In the genomic region with DNA sequence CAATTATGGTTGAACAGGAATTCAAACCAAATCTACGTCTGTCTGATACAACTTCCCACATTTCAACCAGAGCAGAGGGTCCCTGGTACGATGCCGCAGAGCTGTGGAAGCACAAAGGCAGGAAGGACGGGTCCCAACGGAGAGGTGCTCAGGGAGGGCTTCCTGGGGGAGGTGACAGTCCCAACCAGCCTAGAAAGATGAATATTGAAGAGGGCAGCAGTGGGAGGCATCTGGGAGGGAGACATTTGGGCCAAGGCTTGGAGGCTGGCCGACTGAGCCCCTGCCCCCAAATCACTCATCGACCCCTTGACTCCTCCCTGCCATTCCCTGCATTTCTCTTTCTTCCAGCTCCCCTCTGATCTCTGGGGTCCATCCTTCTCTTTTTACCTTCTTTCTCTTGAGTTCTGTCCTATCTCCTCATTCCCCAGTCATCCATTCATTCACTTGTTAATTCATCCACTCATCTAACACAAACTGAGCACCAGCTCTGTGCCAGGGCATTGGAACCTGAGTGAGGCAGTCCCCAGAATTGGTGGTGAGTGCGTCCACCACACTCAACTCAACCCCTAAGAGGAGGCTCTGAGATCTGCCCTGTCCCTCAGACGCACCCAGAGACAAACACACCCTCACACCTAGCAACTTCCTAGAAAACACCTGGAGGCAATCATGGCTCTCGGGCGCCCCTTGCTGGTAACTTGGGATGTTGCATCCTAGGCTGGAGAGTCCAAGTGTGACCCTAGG, we compare ENCODE assay signal across 8 cellular contexts. TPM values are rescaled to one million over a fixed set of nuclear protein-coding genes. Genes with fewer than 3 reads are reported as not detected.
DNase-seq lines count a peak whose midpoint lies in the region; ATAC-seq and TF ChIP-seq lines count a peak whose summit lies in the region.

No MANE protein-coding gene starts in this region.

- CTCF ChIA-PET in activated naive CD4-positive, alpha-beta T cell treated with anti-CD3 and anti-CD28 coated beads, Interleukin-2, amount 10 ng/mL, durations not matched to agents 7 days and 5 days (lab: Charles Lee) = interaction anchor here (0.9 to 1.1 kb wide), 4 partner anchors 59 to 334 kb away, joined by 3 to 5 read pairs (median 4); no protein-coding TSS in a partner anchor

- peak; percentile 44 for DNase-seq in GM04504 (ENCODE audit: low read depth)
- peak; percentile 63 for DNase-seq in LoVo (ENCODE audit: low spot score)
- DNase-seq in activated naive CD4-positive, alpha-beta T cell treated with anti-CD3 and anti-CD28 coated beads, Interleukin-2, amount 10 ng/mL, durations not matched to agents 7 days and 5 days = peak; percentile 89
- DNase-seq in Right ventricle myocardium superior = peak; percentile 85
- DNase-seq in prostate gland (ENCODE audit: low spot score) = peak; percentile 73
- DNase-seq in vagina (ENCODE audit: extremely low spot score in 2 of 2) = no peak

- H3K27ac Mint-ChIP-seq in activated naive CD4-positive, alpha-beta T cell treated with anti-CD3 and anti-CD28 coated beads, Interleukin-2, amount 10 ng/mL, durations not matched to agents 7 days and 5 days = no peak overlapping the region

- peaks cover 17% of the 10 kb centered on the region for H3K27me3 Mint-ChIP-seq in activated naive CD4-positive, alpha-beta T cell treated with anti-CD3 and anti-CD28 coated beads, Interleukin-2, amount 10 ng/mL, durations not matched to agents 7 days and 5 days

- peak; percentile 69 to 93 (median 90) for TF ChIP-seq CTCF in prostate gland (IDR thresholded peaks at IDR 0.05)
- TF ChIP-seq CTCF in vagina (IDR thresholded peaks at IDR 0.05) = peak; percentile 87 to 93 (median 92)

- H3K4me1 Mint-ChIP-seq in activated naive CD4-positive, alpha-beta T cell treated with anti-CD3 and anti-CD28 coated beads, Interleukin-2, amount 10 ng/mL, durations not matched to agents 7 days and 5 days = peaks cover 11% of the 10 kb centered on the region

- H3K36me3 ChIP-seq in prostate gland (no peaks in the 10 kb centered on the region), vagina (no peaks in the 10 kb centered on the region)

- H3K4me3 Mint-ChIP-seq in activated naive CD4-positive, alpha-beta T cell treated with anti-CD3 and anti-CD28 coated beads, Interleukin-2, amount 10 ng/mL, durations not matched to agents 7 days and 5 days = no peak overlapping the region

- no peaks in the 10 kb centered on the region for H3K4me1 ChIP-seq in prostate gland (replicated peaks)
- H3K4me1 ChIP-seq in vagina = no peaks in the 10 kb centered on the region

- H3K9me3 ChIP-seq in prostate gland (no peaks in the 10 kb centered on the region), vagina (no peaks in the 10 kb centered on the region)

- H3K36me3 Mint-ChIP-seq in activated naive CD4-positive, alpha-beta T cell treated with anti-CD3 and anti-CD28 coated beads, Interleukin-2, amount 10 ng/mL, durations not matched to agents 7 days and 5 days = no peaks in the 10 kb centered on the region

- TF ChIP-seq POLR2A in prostate gland (IDR thresholded peaks at IDR 0.05) (no peak), vagina (IDR thresholded peaks at IDR 0.05) (no peak)

- H3K4me3 ChIP-seq in prostate gland (no peak overlapping the region), vagina (no peak overlapping the region)

- intact Hi-C loops in Right ventricle myocardium superior (cut with DNase I) (no loop called here), prostate gland (cut with DNase I) (no loop called here), vagina (cut with DNase I) (no loop called here)

- ATAC-seq in SK-N-SH treated with all-trans-retinoic acid at 6 μM for 48 hours (peak; percentile 91), Right ventricle myocardium superior (ENCODE audit: poor library complexity) (peak; percentile 95), GM19324 (IDR thresholded peaks at IDR 0.05; ENCODE audit: low FRiP score, unreplicated experiment) (no peak)

- no peaks in the 10 kb centered on the region for H3K9me3 Mint-ChIP-seq in activated naive CD4-positive, alpha-beta T cell treated with anti-CD3 and anti-CD28 coated beads, Interleukin-2, amount 10 ng/mL, durations not matched to agents 7 days and 5 days

- H3K27ac ChIP-seq in prostate gland (no peak overlapping the region), vagina (no peak overlapping the region)

- H3K27me3 ChIP-seq in prostate gland (replicated peaks; ENCODE audit: insufficient read depth) = no peaks in the 10 kb centered on the region
- H3K27me3 ChIP-seq in vagina = no peaks in the 10 kb centered on the region

- 50% methylated on average over 11 of the region's 11 CpGs for WGBS in prostate gland

TF ChIP-seq in SK-N-SH treated with all-trans-retinoic acid at 6 μM for 48 hours, 23 proteins besides CTCF, POLR2A, EP300 and RAD21:
- TF ChIP-seq ESRRG (CRISPR knock-in tag; IDR thresholded peaks at IDR 0.05) (no peak), TOX (CRISPR knock-in tag; IDR thresholded peaks at IDR 0.05; ENCODE audit: borderline replicate concordance) (no peak), ISL1 (CRISPR knock-in tag; IDR thresholded peaks at IDR 0.05) (no peak), ZNF70 (CRISPR knock-in tag; IDR thresholded peaks at IDR 0.05) (no peak), GLIS3 (CRISPR knock-in tag; IDR thresholded peaks at IDR 0.05) (no peak), ZNF8 (CRISPR knock-in tag; IDR thresholded peaks at IDR 0.05) (no peak), CSRNP3 (CRISPR knock-in tag; IDR thresholded peaks at IDR 0.05) (no peak), TCF4 (CRISPR knock-in tag; IDR thresholded peaks at IDR 0.05; ENCODE audit: borderline replicate concordance) (no peak), ARNTL (CRISPR knock-in tag; IDR thresholded peaks at IDR 0.05; ENCODE audit: borderline replicate concordance, low read depth) (no peak)
- TF ChIP-seq, protein P1, sequence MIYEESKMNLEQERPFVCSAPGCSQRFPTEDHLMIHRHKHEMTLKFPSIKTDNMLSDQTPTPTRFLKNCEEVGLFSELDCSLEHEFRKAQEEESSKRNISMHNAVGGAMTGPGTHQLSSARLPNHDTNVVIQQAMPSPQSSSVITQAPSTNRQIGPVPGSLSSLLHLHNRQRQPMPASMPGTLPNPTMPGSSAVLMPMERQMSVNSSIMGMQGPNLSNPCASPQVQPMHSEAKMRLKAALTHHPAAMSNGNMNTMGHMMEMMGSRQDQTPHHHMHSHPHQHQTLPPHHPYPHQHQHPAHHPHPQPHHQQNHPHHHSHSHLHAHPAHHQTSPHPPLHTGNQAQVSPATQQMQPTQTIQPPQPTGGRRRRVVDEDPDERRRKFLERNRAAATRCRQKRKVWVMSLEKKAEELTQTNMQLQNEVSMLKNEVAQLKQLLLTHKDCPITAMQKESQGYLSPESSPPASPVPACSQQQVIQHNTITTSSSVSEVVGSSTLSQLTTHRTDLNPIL (CRISPR knock-in tag; IDR thresholded peaks at IDR 0.05; ENCODE audit: low read depth) = no peak

RNA-seq across cellular contexts. Expression of gene CELA3B, which starts 13.2 kb away (rescaled TPM):
- total RNA-seq in Right ventricle myocardium superior = not detected
- total RNA-seq in prostate gland = not detected
- not detected for total RNA-seq in vagina

RNA-seq across cellular contexts. Expression of gene HSPG2, which starts 26.5 kb away (rescaled TPM):
- total RNA-seq in Right ventricle myocardium superior (263 TPM), prostate gland (100 to 1,000 TPM; 135 to 257 TPM), vagina (179 TPM)

RNA-seq across cellular contexts. Expression of gene CELA3A, which starts 37.8 kb away (rescaled TPM):
- total RNA-seq in Right ventricle myocardium superior = not detected
- not detected for total RNA-seq in prostate gland
- total RNA-seq in vagina = not detected

Comparison
In these comparisons a context has a peak if more than half of its experiments do, and no peak if none do; other contexts are left out.
1. DNase-seq: peak in GM04504 (single experiment), LoVo (single experiment), activated naive CD4-positive, alpha-beta T cell treated with anti-CD3 and anti-CD28 coated beads, Interleukin-2, amount 10 ng/mL, durations not matched to agents 7 days and 5 days (single experiment), Right ventricle myocardium superior (single experiment) and prostate gland (single experiment); none in vagina (0 of 2).